In genomic region chr13:48159436-48160225, GRCh38 we compare ENCODE assay signal across 13 cellular contexts.
DNase-seq lines count a peak whose midpoint lies in the region; ATAC-seq, FAIRE-seq and TF ChIP-seq lines count a peak whose summit lies in the region.
"Had no signal": no experiment of that assay in that cellular context is flagged by ENCODE, and none has a peak within 500 bp of the region (broad histone marks: within the 10 kb centered on the region; RNA-seq: fewer than 3 reads in every experiment).

No MANE protein-coding gene starts in this region.

- CTCF ChIA-PET in Caco-2 (lab: Charles Lee), result no interaction called here

- intact Hi-C loops in Caco-2 (cut with micrococcal nuclease; ENCODE audit: unreplicated experiment), result no loop called here

- no peaks in the 10 kb centered on the region for H3K4me1 ChIP-seq in Caco-2

- no peak for TF ChIP-seq POLR2A in GM12891 (IDR thresholded peaks at IDR 0.05; ENCODE audit: low read depth, low read length)

- H3K27me3 Mint-ChIP-seq in activated naive CD8-positive, alpha-beta T cell treated with anti-CD3 and anti-CD28 coated beads, Interleukin-2, amount 50 U/mL, for 24 hours, result no peaks in the 10 kb centered on the region
- peaks cover 4% of the 10 kb centered on the region for H3K27me3 Mint-ChIP-seq in Caco-2 (ENCODE audit: insufficient read depth, unreplicated experiment)
- no peaks in the 10 kb centered on the region for H3K27me3 Mint-ChIP-seq in mesothelial cell of epicardium (ENCODE audit: low read depth)
- H3K27me3 Mint-ChIP-seq: stimulated activated naive B cell treated with anti-CD40 and anti-IgM and Interleukin-4, amounts not matched to agents 10 μg/mL and 1 μg/mL and 100 μg/mL, for 72 hours had no signal

- peak; percentile 60 for ATAC-seq in activated naive CD8-positive, alpha-beta T cell treated with anti-CD3 and anti-CD28 coated beads, Interleukin-2, amount 50 U/mL, for 24 hours
- ATAC-seq: stimulated activated naive B cell treated with anti-CD40 and anti-IgM and Interleukin-4, amounts not matched to agents 10 μg/mL and 1 μg/mL and 100 μg/mL, for 72 hours had no signal

- H3K4me1 Mint-ChIP-seq in activated naive CD8-positive, alpha-beta T cell treated with anti-CD3 and anti-CD28 coated beads, Interleukin-2, amount 50 U/mL, for 24 hours, result peaks cover 71% of the 10 kb centered on the region
- peaks cover 7% of the 10 kb centered on the region for H3K4me1 Mint-ChIP-seq in Caco-2 (ENCODE audit: low read depth, unreplicated experiment)
- H3K4me1 Mint-ChIP-seq in mesothelial cell of epicardium, result no peaks in the 10 kb centered on the region

- peak overlapping the region; percentile 68 for H3K27ac Mint-ChIP-seq in activated naive CD8-positive, alpha-beta T cell treated with anti-CD3 and anti-CD28 coated beads, Interleukin-2, amount 50 U/mL, for 24 hours
- H3K27ac Mint-ChIP-seq in Caco-2 (ENCODE audit: unreplicated experiment), result no peak overlapping the region
- H3K27ac Mint-ChIP-seq in mesothelial cell of epicardium, result no peak overlapping the region
- H3K27ac Mint-ChIP-seq: stimulated activated naive B cell treated with anti-CD40 and anti-IgM and Interleukin-4, amounts not matched to agents 10 μg/mL and 1 μg/mL and 100 μg/mL, for 72 hours had no signal

- TF ChIP-seq CTCF in Caco-2 (IDR thresholded peaks at IDR 0.05; ENCODE audit: insufficient read depth in 1 of 2, low read depth in 1 of 2, low read length in 1 of 2, severe bottlenecking in 1 of 2, unreplicated experiment in 1 of 2) (no peak), mesothelial cell of epicardium (IDR thresholded peaks at IDR 0.05; ENCODE audit: unreplicated experiment) (no peak)

- H3K9me3 Mint-ChIP-seq in activated naive CD8-positive, alpha-beta T cell treated with anti-CD3 and anti-CD28 coated beads, Interleukin-2, amount 50 U/mL, for 24 hours, result no peaks in the 10 kb centered on the region
- no peaks in the 10 kb centered on the region for H3K9me3 Mint-ChIP-seq in Caco-2 (ENCODE audit: unreplicated experiment)
- no peaks in the 10 kb centered on the region for H3K9me3 Mint-ChIP-seq in mesothelial cell of epicardium
- H3K9me3 Mint-ChIP-seq: stimulated activated naive B cell treated with anti-CD40 and anti-IgM and Interleukin-4, amounts not matched to agents 10 μg/mL and 1 μg/mL and 100 μg/mL, for 72 hours had no signal

- H3K36me3 ChIP-seq in Caco-2 (ENCODE audit: control insufficient read depth, insufficient read depth, low read length), result no peaks in the 10 kb centered on the region

- no peaks in the 10 kb centered on the region for H3K36me3 Mint-ChIP-seq in activated naive CD8-positive, alpha-beta T cell treated with anti-CD3 and anti-CD28 coated beads, Interleukin-2, amount 50 U/mL, for 24 hours (ENCODE audit: low read depth)
- H3K36me3 Mint-ChIP-seq in Caco-2 (ENCODE audit: insufficient read depth, unreplicated experiment) (no peaks in the 10 kb centered on the region), mesothelial cell of epicardium (no peaks in the 10 kb centered on the region)
- H3K36me3 Mint-ChIP-seq: stimulated activated naive B cell treated with anti-CD40 and anti-IgM and Interleukin-4, amounts not matched to agents 10 μg/mL and 1 μg/mL and 100 μg/mL, for 72 hours had no signal

- peak; percentile 17 for DNase-seq in AG08395 (ENCODE audit: low spot score)
- DNase-seq in GM12891 (ENCODE audit: insufficient read length, low spot score), result no peak
- DNase-seq in activated naive CD8-positive, alpha-beta T cell treated with anti-CD3 and anti-CD28 coated beads, Interleukin-2, amount 50 U/mL, for 24 hours, result peak; percentile 37
- DNase-seq in kidney tubule cell (ENCODE audit: low spot score), result peak; percentile 91
- no peak for DNase-seq in Caco-2
- no peak for DNase-seq in mesothelial cell of epicardium (ENCODE audit: low spot score in 2 of 2, unreplicated experiment in 2 of 2)
- DNase-seq in cerebellar cortex (ENCODE audit: low spot score), result no peak
- no peak for DNase-seq in UCSD-AML1 (lab: John Stamatoyannopoulos, UW; ENCODE audit: unreplicated experiment)
- DNase-seq: GOT3; NCI-H2029; PC-9; small intestine; stimulated activated naive B cell treated with anti-CD40 and anti-IgM and Interleukin-4, amounts not matched to agents 10 μg/mL and 1 μg/mL and 100 μg/mL, for 72 hours had no signal

- POLR2A ChIA-PET in Caco-2 (lab: Charles Lee), result no interaction called here

- H3K4me3 ChIP-seq in Caco-2 (ENCODE audit: low read depth, low read length), result no peak overlapping the region
- H3K4me3 ChIP-seq: PC-9 had no signal

- no TSS peak for BruUV-seq in Caco-2 (replicated peaks; lab: Mats Ljungman, UMichigan)

- no peaks in the 10 kb centered on the region for H3K27me3 ChIP-seq in Caco-2 (replicated peaks; ENCODE audit: control insufficient read depth, insufficient read depth, low read length)

- peak overlapping the region; percentile 45 for H3K4me3 Mint-ChIP-seq in activated naive CD8-positive, alpha-beta T cell treated with anti-CD3 and anti-CD28 coated beads, Interleukin-2, amount 50 U/mL, for 24 hours
- H3K4me3 Mint-ChIP-seq in Caco-2 (ENCODE audit: unreplicated experiment) (no peak overlapping the region), mesothelial cell of epicardium (no peak overlapping the region)
- H3K4me3 Mint-ChIP-seq: stimulated activated naive B cell treated with anti-CD40 and anti-IgM and Interleukin-4, amounts not matched to agents 10 μg/mL and 1 μg/mL and 100 μg/mL, for 72 hours had no signal

- FAIRE-seq in GM12891 (lab: Jason Lieb, UNC), result peak; percentile 33
- FAIRE-seq: small intestine had no signal

- H3K9me3 ChIP-seq in Caco-2, result no peaks in the 10 kb centered on the region

TF ChIP-seq in GM12891, 5 proteins besides CTCF, POLR2A, EP300 and RAD21:
- TF ChIP-seq PAX5 (IDR thresholded peaks at IDR 0.05; ENCODE audit: insufficient read depth, low read length, severe bottlenecking) (no peak), SPI1 (IDR thresholded peaks at IDR 0.05; ENCODE audit: low read depth, low read length) (no peak), POU2F2 (IDR thresholded peaks at IDR 0.05; ENCODE audit: low read depth, low read length) (no peak), TAF1 (IDR thresholded peaks at IDR 0.05; ENCODE audit: low read depth, low read length) (no peak), POLR2AphosphoS5 (IDR thresholded peaks at IDR 0.05; ENCODE audit: low read depth, low read length) (no peak)

Comparison
In these comparisons a context has a peak if more than half of its experiments do, and no peak if none do; other contexts are left out.
1. DNase-seq: peak in AG08395 (single experiment), activated naive CD8-positive, alpha-beta T cell treated with anti-CD3 and anti-CD28 coated beads, Interleukin-2, amount 50 U/mL, for 24 hours (single experiment) and kidney tubule cell (single experiment); none in GM12891 (single experiment), Caco-2 (0 of 2), mesothelial cell of epicardium (0 of 2), cerebellar cortex (single experiment) and UCSD-AML1 (single experiment).